Comparison of ENCODE assay signal across 8 cellular contexts in genomic region chr4:159010563-159011260, GRCh38.
DNase-seq lines count a peak whose midpoint lies in the region; ATAC-seq, FAIRE-seq and TF ChIP-seq lines count a peak whose summit lies in the region.

No MANE protein-coding gene starts in this region.

- H3K27me3 Mint-ChIP-seq in activated CD4-positive, alpha-beta memory T cell treated with anti-CD3 and anti-CD28 coated beads for 36 hours, result peaks cover 4% of the 10 kb centered on the region

- TF ChIP-seq EP300 in gastroesophageal sphincter (IDR thresholded peaks at IDR 0.05), result no peak

- H3K9me3 ChIP-seq in gastroesophageal sphincter, result no peaks in the 10 kb centered on the region

- H3K27me3 ChIP-seq in gastroesophageal sphincter, result no peaks in the 10 kb centered on the region

- H3K4me3 ChIP-seq in gastroesophageal sphincter, result no peak overlapping the region

- peak; percentile 55 for FAIRE-seq in GM18507 (lab: Jason Lieb, UNC)

- peaks cover 0 to 23% (median 10%) of the 10 kb centered on the region in 3 donors for H3K4me1 ChIP-seq in gastroesophageal sphincter

- ATAC-seq in gastroesophageal sphincter, result peak; percentile 97
- ATAC-seq in GM18517 (IDR thresholded peaks at IDR 0.05; ENCODE audit: unreplicated experiment), result no peak
- no peak for ATAC-seq in HG02884 (IDR thresholded peaks at IDR 0.05; ENCODE audit: unreplicated experiment)

- WGBS in gastroesophageal sphincter (ENCODE audit: low coverage in 1 of 2), 2 donors, result 0 to 11% methylated on average over 5 of the region's 5 CpGs

- no peak overlapping the region for H3K4me3 Mint-ChIP-seq in activated CD4-positive, alpha-beta memory T cell treated with anti-CD3 and anti-CD28 coated beads for 36 hours

- H3K36me3 ChIP-seq in gastroesophageal sphincter, result no peaks in the 10 kb centered on the region

- DNase-seq in GM18507 (ENCODE audit: extremely low spot score, insufficient read length, low read depth), result no peak
- DNase-seq in NCI-H774 (lab: John Stamatoyannopoulos, UW), result peak; percentile 69
- peak; percentile 94 for DNase-seq in renal cortical epithelial cell (ENCODE audit: low read depth)
- no peak for DNase-seq in NCI-H510A treated with DMSO at 0.1 percent for 48 hours (lab: John Stamatoyannopoulos, UW)
- no peak for DNase-seq in activated CD4-positive, alpha-beta memory T cell treated with anti-CD3 and anti-CD28 coated beads for 36 hours

- TF ChIP-seq POLR2A in gastroesophageal sphincter (IDR thresholded peaks at IDR 0.05), result no peak

- H3K27ac ChIP-seq in gastroesophageal sphincter, result peak overlapping the region; percentile 34 to 76 (median 57)

- no peaks in the 10 kb centered on the region for H3K9me3 Mint-ChIP-seq in activated CD4-positive, alpha-beta memory T cell treated with anti-CD3 and anti-CD28 coated beads for 36 hours

- POLR2A ChIA-PET in activated CD4-positive, alpha-beta memory T cell treated with anti-CD3 and anti-CD28 coated beads for 36 hours (lab: Charles Lee), result no interaction called here

- intact Hi-C loops in activated CD4-positive, alpha-beta memory T cell treated with anti-CD3 and anti-CD28 coated beads for 36 hours (cut with micrococcal nuclease), result no loop called here

- no peaks in the 10 kb centered on the region for H3K4me1 Mint-ChIP-seq in activated CD4-positive, alpha-beta memory T cell treated with anti-CD3 and anti-CD28 coated beads for 36 hours (ENCODE audit: low read depth)

- H3K36me3 Mint-ChIP-seq in activated CD4-positive, alpha-beta memory T cell treated with anti-CD3 and anti-CD28 coated beads for 36 hours, result no peaks in the 10 kb centered on the region

- TF ChIP-seq CTCF in gastroesophageal sphincter (IDR thresholded peaks at IDR 0.05), result no peak

- CTCF ChIA-PET in activated CD4-positive, alpha-beta memory T cell treated with anti-CD3 and anti-CD28 coated beads for 36 hours (lab: Charles Lee), result no interaction called here

- no peak overlapping the region for H3K27ac Mint-ChIP-seq in activated CD4-positive, alpha-beta memory T cell treated with anti-CD3 and anti-CD28 coated beads for 36 hours

Comparison
In these comparisons a context has a peak if more than half of its experiments do, and no peak if none do; other contexts are left out.
1. DNase-seq: peak in NCI-H774 (single experiment) and renal cortical epithelial cell (single experiment); none in GM18507 (single experiment), NCI-H510A treated with DMSO at 0.1 percent for 48 hours (single experiment) and activated CD4-positive, alpha-beta memory T cell treated with anti-CD3 and anti-CD28 coated beads for 36 hours (single experiment).